Comparison of ENCODE assay signal across 1 cellular context in the genomic region with DNA sequence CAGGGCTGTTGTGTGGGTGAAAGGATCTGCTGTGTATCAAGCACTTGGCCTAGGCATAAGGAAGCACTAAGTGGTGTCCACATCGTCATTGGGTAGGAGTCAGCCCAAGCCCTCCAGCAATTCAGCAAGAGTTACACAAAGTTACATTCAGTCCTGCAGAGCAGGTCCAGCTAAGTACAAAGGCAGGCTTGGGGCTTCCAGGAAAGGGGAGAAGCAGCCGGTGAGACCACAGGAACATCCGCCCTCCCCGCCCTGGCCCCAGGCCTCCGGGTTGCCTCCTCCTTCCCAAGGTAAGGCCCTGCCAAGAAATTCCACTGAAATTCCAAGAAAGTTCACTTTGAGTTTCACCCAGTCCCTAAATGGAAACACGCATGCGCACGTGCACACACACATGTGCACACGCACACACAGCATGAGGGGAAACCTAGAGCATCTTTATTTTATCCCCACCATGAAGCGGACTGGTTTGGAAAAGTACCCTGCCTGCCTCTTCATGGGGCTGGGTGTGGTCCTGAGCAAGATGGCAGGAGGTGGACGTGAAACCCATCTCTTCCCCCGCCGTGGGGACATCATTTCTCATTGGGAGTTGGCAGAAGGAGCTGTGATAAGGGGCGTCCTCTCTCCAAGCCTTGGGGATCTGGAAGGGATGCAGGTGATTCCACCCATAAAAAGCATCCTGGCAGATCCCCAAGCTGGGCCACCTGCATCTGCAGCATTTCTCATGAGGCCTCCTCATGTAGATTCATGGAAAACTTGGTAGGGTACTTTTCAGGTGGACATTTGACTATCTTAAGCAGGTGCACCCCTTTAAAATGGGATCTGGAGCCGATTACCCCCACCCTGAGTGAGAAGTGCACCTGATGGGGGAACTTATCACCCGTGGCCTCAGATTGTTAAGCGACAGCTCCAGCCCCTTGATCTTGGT.
TF ChIP-seq lines count a peak whose summit lies in the region.

No MANE protein-coding gene starts in this region.

TF ChIP-seq in HepG2, 621 proteins besides CTCF, POLR2A, EP300 and RAD21:
- TF ChIP-seq MNT (IDR thresholded peaks at IDR 0.05) (peak; percentile 19; the same call in 1 of the 2 replicates), SRY (CRISPR knock-in tag; IDR thresholded peaks at IDR 0.05) (no peak)
